In the genomic region with DNA sequence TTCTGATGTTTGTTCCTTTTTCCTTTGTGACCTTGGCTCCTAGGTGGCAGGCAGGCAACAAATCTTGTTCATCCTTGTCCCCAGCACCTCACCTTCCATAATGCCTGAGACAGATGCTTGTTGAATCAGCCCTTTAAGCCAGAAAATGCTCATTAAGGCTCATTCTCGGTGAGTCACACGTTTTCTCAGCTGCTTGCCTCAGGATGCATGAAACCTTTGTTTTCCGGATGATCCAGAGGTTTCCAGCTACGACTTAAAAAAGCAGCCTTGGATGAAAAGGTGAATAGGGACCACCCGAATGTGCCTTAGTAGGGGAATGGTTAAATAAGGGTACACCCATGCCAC, we compare ENCODE assay signal across 1 cellular context.
TF ChIP-seq lines count a peak whose summit lies in the region.

No MANE protein-coding gene starts in this region.

TF ChIP-seq in K562, 482 proteins besides CTCF, POLR2A, EP300 and RAD21 (continued from another document):
- TF ChIP-seq, protein P1, sequence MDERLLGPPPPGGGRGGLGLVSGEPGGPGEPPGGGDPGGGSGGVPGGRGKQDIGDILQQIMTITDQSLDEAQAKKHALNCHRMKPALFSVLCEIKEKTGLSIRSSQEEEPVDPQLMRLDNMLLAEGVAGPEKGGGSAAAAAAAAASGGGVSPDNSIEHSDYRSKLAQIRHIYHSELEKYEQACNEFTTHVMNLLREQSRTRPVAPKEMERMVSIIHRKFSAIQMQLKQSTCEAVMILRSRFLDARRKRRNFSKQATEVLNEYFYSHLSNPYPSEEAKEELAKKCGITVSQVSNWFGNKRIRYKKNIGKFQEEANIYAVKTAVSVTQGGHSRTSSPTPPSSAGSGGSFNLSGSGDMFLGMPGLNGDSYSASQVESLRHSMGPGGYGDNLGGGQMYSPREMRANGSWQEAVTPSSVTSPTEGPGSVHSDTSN (CRISPR knock-in tag; IDR thresholded peaks at IDR 0.05; ENCODE audit: low read depth): no peak
- TF ChIP-seq, protein P1 (tag; conservative IDR thresholded peaks at IDR 0.05; ENCODE audit: low read depth): no peak
- TF ChIP-seq FOXM1 (IDR thresholded peaks at IDR 0.05; ENCODE audit: low read depth): no peak
- TF ChIP-seq FOXM1 (CRISPR knock-in tag; IDR thresholded peaks at IDR 0.05; ENCODE audit: low read depth): no peak
- TF ChIP-seq SAP30 (IDR thresholded peaks at IDR 0.05; ENCODE audit: borderline replicate concordance, insufficient read depth, low read depth, low read length, poor library complexity, severe bottlenecking): no peak
